8 cellular contexts compared by ENCODE assay signal in the genomic region with DNA sequence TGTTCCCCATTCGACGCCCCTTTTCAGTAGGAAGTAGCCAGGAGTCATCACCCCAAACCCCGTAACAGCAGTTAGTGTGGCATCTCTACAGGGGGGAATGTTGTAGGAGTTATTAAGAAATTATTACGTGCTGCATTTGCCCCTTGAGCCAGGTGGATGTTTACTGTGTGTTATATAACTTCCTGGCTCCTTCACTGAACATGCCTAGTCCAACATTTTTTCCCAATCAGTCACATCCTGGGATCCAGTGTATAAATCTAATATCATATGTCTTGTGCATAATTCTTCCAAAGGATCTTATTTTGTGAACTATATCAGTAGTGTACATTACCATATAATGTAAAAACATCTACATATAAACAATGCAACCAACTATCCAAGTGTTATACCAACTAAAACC. TPM values are rescaled to one million over a fixed set of nuclear protein-coding genes. Genes with fewer than 3 reads are reported as not detected.
DNase-seq lines count a peak whose midpoint lies in the region; ATAC-seq and TF ChIP-seq lines count a peak whose summit lies in the region.
"Not testable (repeated sequence)": the region's sequence is repeated elsewhere in the genome, so short reads cannot be mapped to it uniquely, and the experiment has no call there.

No MANE protein-coding gene starts in this region.

- peak; percentile 76 for DNase-seq in ELR (ENCODE audit: low read depth)
- DNase-seq in H9; activated T-cell treated with anti-CD3 and anti-CD28 coated beads, Interleukin-2, amount 50 U/mL, for 72 hours; progenitor cell of endocrine pancreas (ENCODE audit: low spot score, unreplicated experiment): not testable (repeated sequence)
- peak; percentile 79 for DNase-seq in PC-3
- DNase-seq in epithelial cell of esophagus (ENCODE audit: low read depth): peak; percentile 71
- peak; percentile 0 for DNase-seq in islet precursor cell

- not testable (repeated sequence) for H2AFZ ChIP-seq in H9 (ENCODE audit: low read length); PC-3 (ENCODE audit: low read length)

- not testable (repeated sequence) for H3K18ac ChIP-seq in H9 (ENCODE audit: insufficient read length, low read depth, low read length)

- H2AK5ac ChIP-seq in H9 (ENCODE audit: insufficient read length, low read length): not testable (repeated sequence)

- POLR2A ChIA-PET in PC-3 (lab: Charles Lee; ENCODE audit: unreplicated experiment): not testable (repeated sequence)

- H3K27me3 ChIP-seq in H9 (ENCODE audit: insufficient read depth, low read length); HUES48 (ENCODE audit: control insufficient read depth, insufficient read depth, low read length); PC-3 (ENCODE audit: low read length): not testable (repeated sequence)

- H3K4me2 ChIP-seq in H9 (ENCODE audit: insufficient read depth, insufficient read length, low read length): not testable (repeated sequence)
- H3K4me2 ChIP-seq in PC-3 (ENCODE audit: low read length): peak overlapping the region; percentile 74

- BruUV-seq in PC-3 (replicated peaks; lab: Mats Ljungman, UMichigan): not testable (repeated sequence)

- not testable (repeated sequence) for H3K27ac ChIP-seq in H9 (ENCODE audit: insufficient read length, low read depth, low read length)
- H3K27ac ChIP-seq in HUES48 (ENCODE audit: low read depth, low read length): peak overlapping the region; percentile 71
- H3K27ac ChIP-seq in PC-3 (ENCODE audit: low read length): peak overlapping the region; percentile 89

- H4K8ac ChIP-seq in H9 (replicated peaks; ENCODE audit: insufficient read length, low read depth, low read length): not testable (repeated sequence)

- H3K9ac ChIP-seq in H9 (ENCODE audit: extremely low read depth, insufficient read length, low read length): not testable (repeated sequence)
- H3K9ac ChIP-seq in HUES48 (ENCODE audit: low read depth, low read length) (peak overlapping the region; percentile 27; the same call in 1 of the 2 replicates), PC-3 (ENCODE audit: low read length) (0 out of 2 replicates have a peak overlapping the region, but pooled peaks have one; percentile 28)

- H3K4me1 Mint-ChIP-seq in H9: peaks cover 20 to 25% of the 10 kb centered on the region in 2 experiments
- H3K4me1 Mint-ChIP-seq in activated T-cell treated with anti-CD3 and anti-CD28 coated beads, Interleukin-2, amount 50 U/mL, for 72 hours (ENCODE audit: low read depth); progenitor cell of endocrine pancreas (ENCODE audit: low read depth): not testable (repeated sequence)

- H3K36me3 Mint-ChIP-seq in H9 (ENCODE audit: insufficient read depth in 1 of 3, low read depth in 3 of 3) (peaks cover 33 to 61% (median 57%) of the 10 kb centered on the region in 3 experiments), progenitor cell of endocrine pancreas (ENCODE audit: insufficient read depth) (peaks cover 13% of the 10 kb centered on the region)
- H3K36me3 Mint-ChIP-seq in activated T-cell treated with anti-CD3 and anti-CD28 coated beads, Interleukin-2, amount 50 U/mL, for 72 hours (ENCODE audit: insufficient read depth in 2 of 2): peaks cover 8 to 31% of the 10 kb centered on the region in 2 donors

- not testable (repeated sequence) for H3K4ac ChIP-seq in H9 (ENCODE audit: low read depth, low read length)

- H4K5ac ChIP-seq in H9 (ENCODE audit: insufficient read length, low read depth, low read length): not testable (repeated sequence)

- not testable (repeated sequence) for H3K4me3 ChIP-seq in HUES48 (ENCODE audit: low read depth, low read length); PC-3 (ENCODE audit: low read length); epithelial cell of esophagus (ENCODE audit: low read length)

- H3K27ac Mint-ChIP-seq in H9: peak overlapping the region; percentile 74 to 92 (median 74); a peak in 6 of 7 replicates
- peak overlapping the region; percentile 35 for H3K27ac Mint-ChIP-seq in activated T-cell treated with anti-CD3 and anti-CD28 coated beads, Interleukin-2, amount 50 U/mL, for 72 hours
- H3K27ac Mint-ChIP-seq in progenitor cell of endocrine pancreas: peak overlapping the region; percentile 69

- H3K14ac ChIP-seq in H9 (ENCODE audit: insufficient read depth, low read length): not testable (repeated sequence)

- H2BK15ac ChIP-seq in H9 (ENCODE audit: low read depth, low read length): not testable (repeated sequence)

- H3K56ac ChIP-seq in H9 (ENCODE audit: insufficient read length, low read depth, low read length): not testable (repeated sequence)

- not testable (repeated sequence) for H3K9me3 Mint-ChIP-seq in H9; activated T-cell treated with anti-CD3 and anti-CD28 coated beads, Interleukin-2, amount 50 U/mL, for 72 hours; progenitor cell of endocrine pancreas (ENCODE audit: low read depth)

- H3K27me3 Mint-ChIP-seq in H9 (ENCODE audit: low read depth); activated T-cell treated with anti-CD3 and anti-CD28 coated beads, Interleukin-2, amount 50 U/mL, for 72 hours (ENCODE audit: low read depth); progenitor cell of endocrine pancreas: not testable (repeated sequence)

- ATAC-seq in PC-3: peak; percentile 41
- ATAC-seq in activated T-cell treated with anti-CD3 and anti-CD28 coated beads, Interleukin-2, amount 50 U/mL, for 72 hours (replicated peaks in 1 of 2): not testable (repeated sequence)

- H2BK20ac ChIP-seq in H9 (ENCODE audit: low read depth, low read length, poor library complexity, severe bottlenecking): peak overlapping the region; percentile 91

- CTCF ChIA-PET in PC-3 (lab: Charles Lee): not testable (repeated sequence)

- not testable (repeated sequence) for H3K23ac ChIP-seq in H9 (ENCODE audit: insufficient read length, low read depth, low read length)

- H2BK5ac ChIP-seq in H9 (ENCODE audit: insufficient read length, low read length): not testable (repeated sequence)

- H3K4me1 ChIP-seq in H9 (ENCODE audit: insufficient read depth, low read length): not testable (repeated sequence)
- peaks cover 18% of the 10 kb centered on the region for H3K4me1 ChIP-seq in HUES48 (ENCODE audit: control insufficient read depth, insufficient read depth, low read length)
- H3K4me1 ChIP-seq in PC-3 (ENCODE audit: insufficient read depth, low read length): peaks cover 39% of the 10 kb centered on the region

- not testable (repeated sequence) for TF ChIP-seq CTCF in H9 (conservative IDR thresholded peaks at IDR 0.05); PC-3 (conservative IDR thresholded peaks at IDR 0.05; ENCODE audit: low read depth, low read length); epithelial cell of esophagus (IDR thresholded peaks at IDR 0.05; ENCODE audit: insufficient read depth, low read depth, low read length, missing control alignments); progenitor cell of endocrine pancreas (IDR thresholded peaks at IDR 0.05; ENCODE audit: unreplicated experiment)

- intact Hi-C loops in PC-3 (cut with micrococcal nuclease): not testable (repeated sequence)

- not testable (repeated sequence) for H3K9me2 ChIP-seq in PC-3 (replicated peaks; ENCODE audit: low read length)

- not testable (repeated sequence) for H2BK12ac ChIP-seq in H9 (ENCODE audit: insufficient read length, low read depth, low read length)

- not testable (repeated sequence) for H3K79me1 ChIP-seq in H9 (ENCODE audit: insufficient read depth, low read depth, low read length, poor library complexity, severe bottlenecking)

- H4K91ac ChIP-seq in H9 (ENCODE audit: insufficient read length, low read depth, low read length): not testable (repeated sequence)

- H3T11ph ChIP-seq in H9 (ENCODE audit: low read length): peak overlapping the region; percentile 5

- H3K23me2 ChIP-seq in H9 (ENCODE audit: insufficient read length, low read depth, low read length, poor library complexity, severe bottlenecking): not testable (repeated sequence)

- H3K36me3 ChIP-seq in HUES48 (ENCODE audit: control insufficient read depth, insufficient read depth, low read length) (peaks cover 74% of the 10 kb centered on the region), PC-3 (ENCODE audit: low read depth, low read length) (peaks cover 45% of the 10 kb centered on the region)

- not testable (repeated sequence) for H2BK120ac ChIP-seq in H9 (ENCODE audit: low read depth, low read length, poor library complexity, severe bottlenecking)

- H3K79me2 ChIP-seq in H9 (ENCODE audit: insufficient read depth, low read length): not testable (repeated sequence)
- H3K79me2 ChIP-seq in PC-3 (ENCODE audit: low read length): peaks cover 38% of the 10 kb centered on the region

- no CpG with 5 or more reads among the region's 4 CpGs for WGBS in H9 (ENCODE audit: extremely low coverage, insufficient read length, low lambda C conversion rate)

- peak overlapping the region in 1 of 2 experiments; percentile 30; a peak in 1 of 5 replicates for H3K4me3 Mint-ChIP-seq in H9
- H3K4me3 Mint-ChIP-seq in activated T-cell treated with anti-CD3 and anti-CD28 coated beads, Interleukin-2, amount 50 U/mL, for 72 hours; progenitor cell of endocrine pancreas (ENCODE audit: low read depth): not testable (repeated sequence)

- not testable (repeated sequence) for H3F3A ChIP-seq in PC-3 (ENCODE audit: low read length, unreplicated experiment)

- not testable (repeated sequence) for H4K20me1 ChIP-seq in H9 (ENCODE audit: control insufficient read depth, insufficient read depth, insufficient read length); PC-3 (ENCODE audit: low read length)

- H3K9me3 ChIP-seq in H9 (ENCODE audit: control insufficient read depth, low read depth, low read length); HUES48 (ENCODE audit: control insufficient read depth, insufficient read depth, low read length); PC-3 (ENCODE audit: low read length): not testable (repeated sequence)

RNA-seq across cellular contexts. Expression of a gene that starts 18.8 kb away (rescaled TPM):
- total RNA-seq in H9 (2021) (102 and 104 TPM in 2 replicates), PC-3 (2014; rRNA removed) (65.5 and 78.2 TPM in 2 replicates), progenitor cell of endocrine pancreas (80.6 and 82.1 TPM in 2 replicates)
- total RNA-seq in activated T-cell treated with anti-CD3 and anti-CD28 coated beads, Interleukin-2, amount 50 U/mL, for 72 hours: 100 to 1,000 TPM in 1 of 2 donors, 10 to 100 TPM in 1; 92.2 to 113 TPM

RNA-seq across cellular contexts. Expression of a gene that starts 19.3 kb away (rescaled TPM):
- 18.1 and 19.0 TPM in 2 replicates for total RNA-seq in H9 (2021)
- 18.5 and 32.3 TPM in 2 replicates for total RNA-seq in PC-3 (2014; rRNA removed)
- 1 to 10 TPM; 3.7 to 4.1 TPM for total RNA-seq in activated T-cell treated with anti-CD3 and anti-CD28 coated beads, Interleukin-2, amount 50 U/mL, for 72 hours
- 9.0 and 9.2 TPM in 2 replicates for total RNA-seq in progenitor cell of endocrine pancreas

RNA-seq across cellular contexts. Expression of a gene that starts 33.4 kb away (rescaled TPM):
- total RNA-seq in H9 (2021) (43.9 and 45.4 TPM in 2 replicates), PC-3 (2014; rRNA removed) (35.1 and 47.1 TPM in 2 replicates), progenitor cell of endocrine pancreas (59.6 and 64.9 TPM in 2 replicates)
- total RNA-seq in activated T-cell treated with anti-CD3 and anti-CD28 coated beads, Interleukin-2, amount 50 U/mL, for 72 hours: 10 to 100 TPM; 35.5 to 37.8 TPM

RNA-seq across cellular contexts. Expression of a gene that starts 33.6 kb away (rescaled TPM):
- total RNA-seq in H9 (2021) (60.3 and 66.4 TPM in 2 replicates), PC-3 (2014; rRNA removed) (23.0 and 34.7 TPM in 2 replicates), progenitor cell of endocrine pancreas (38.0 and 41.5 TPM in 2 replicates)
- total RNA-seq in activated T-cell treated with anti-CD3 and anti-CD28 coated beads, Interleukin-2, amount 50 U/mL, for 72 hours: 10 to 100 TPM; 75.3 to 75.7 TPM

RNA-seq across cellular contexts. Expression of a gene that starts 53.4 kb away (rescaled TPM):
- 932 and 935 TPM in 2 replicates for total RNA-seq in H9 (2021)
- 591 and 661 TPM in 2 replicates for total RNA-seq in PC-3 (2014; rRNA removed)
- total RNA-seq in activated T-cell treated with anti-CD3 and anti-CD28 coated beads, Interleukin-2, amount 50 U/mL, for 72 hours: 100 to 1,000 TPM; 362 to 512 TPM
- total RNA-seq in progenitor cell of endocrine pancreas: 130 and 137 TPM in 2 replicates
